Comparison of ENCODE assay signal across 9 cellular contexts in the genomic region with DNA sequence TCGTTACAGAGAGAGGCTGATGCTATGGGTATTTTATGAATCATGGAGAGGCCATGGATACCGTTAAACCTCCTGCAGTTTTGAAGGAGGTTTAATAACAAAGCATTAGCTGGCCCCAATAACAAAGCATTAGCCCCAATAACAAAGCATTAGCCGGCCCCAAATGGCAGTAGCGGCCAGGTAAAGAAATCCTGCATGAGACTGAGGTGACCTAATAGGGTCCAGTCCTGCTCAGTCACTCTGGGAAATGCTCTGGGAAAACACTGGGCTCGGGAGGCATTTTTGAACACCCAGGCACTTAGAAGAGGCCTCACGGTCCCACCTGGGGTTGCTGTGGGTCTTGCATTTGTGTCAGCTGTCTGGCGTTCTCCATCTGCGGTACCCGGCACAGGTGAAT. TPM values are rescaled to one million over a fixed set of nuclear protein-coding genes. Genes with fewer than 3 reads are reported as not detected.
DNase-seq lines count a peak whose midpoint lies in the region; ATAC-seq, FAIRE-seq and TF ChIP-seq lines count a peak whose summit lies in the region.
"Had no signal": no experiment of that assay in that cellular context is flagged by ENCODE, and none has a peak within 500 bp of the region (broad histone marks: within the 10 kb centered on the region; RNA-seq: fewer than 3 reads in every experiment).

No MANE protein-coding gene starts in this region.

- peaks cover 39% of the 10 kb centered on the region for H3K27me3 Mint-ChIP-seq in neural crest cell (ENCODE audit: low read depth)

- H3K4me3 ChIP-seq in BLaER1 = peak overlapping the region; percentile 74
- no peak overlapping the region for H3K4me3 ChIP-seq in KMS-11 (IDR thresholded peaks at IDR 0.05; ENCODE audit: insufficient read depth, low read depth, low read length)
- H3K4me3 ChIP-seq in H1 (ENCODE audit: extremely low read depth in 1 of 4, insufficient read depth in 2 of 4, low read depth in 3 of 4, low read length in 4 of 4) = peak overlapping the region; percentile 48 to 77 (median 70); a peak in 6 of 8 replicates
- no peak overlapping the region for H3K4me3 ChIP-seq in body of pancreas

- no peak overlapping the region for H2AK5ac ChIP-seq in H1 (ENCODE audit: low read depth, low read length)

- H3K36me3 Mint-ChIP-seq in neural crest cell (ENCODE audit: low read depth) = no peaks in the 10 kb centered on the region

- TF ChIP-seq RAD21 in H1 (IDR thresholded peaks at IDR 0.05 in 1 of 2, conservative IDR thresholded peaks at IDR 0.05 in 1 of 2; ENCODE audit: low read depth in 2 of 2, low read length in 2 of 2) = no peak

- no peak for TF ChIP-seq EP300 in H1 (IDR thresholded peaks at IDR 0.05; ENCODE audit: borderline replicate concordance in 1 of 2, low read depth in 2 of 2, low read length in 2 of 2)

- TF ChIP-seq POLR2A in H1 (IDR thresholded peaks at IDR 0.05; ENCODE audit: control extremely low read depth in 1 of 2, low read depth in 2 of 2, low read length in 2 of 2) (no peak), body of pancreas (IDR thresholded peaks at IDR 0.05) (no peak)

- H3K4me2 ChIP-seq in BLaER1 (peak overlapping the region; percentile 92), KMS-11 (no peak overlapping the region), H1 (ENCODE audit: insufficient read depth in 1 of 2, low read depth in 2 of 2, low read length in 2 of 2) (peak overlapping the region; percentile 74 to 98; a peak in 3 of 4 replicates)

- H3K9ac ChIP-seq in BLaER1 (peak overlapping the region; percentile 85; the same call in 1 of the 2 replicates), KMS-11 (no peak overlapping the region; the same call in 1 of the 2 replicates), H1 (replicated peaks in 1 of 4; ENCODE audit: extremely low read depth in 1 of 4, low read depth in 3 of 4, low read length in 3 of 4) (no peak overlapping the region)

- no peak overlapping the region for H3K18ac ChIP-seq in H1 (ENCODE audit: extremely low read depth, low read length)

- H3K56ac ChIP-seq in H1 (replicated peaks; ENCODE audit: insufficient read length, low read depth, low read length) = no peak overlapping the region

- H3K27me3 ChIP-seq in BLaER1 (peaks cover 7% of the 10 kb centered on the region; the same call in 1 of the 2 replicates), KMS-11 (ENCODE audit: insufficient read depth, low read depth) (no peaks in the 10 kb centered on the region), H1 (replicated peaks in 1 of 4; ENCODE audit: control insufficient read depth in 3 of 4, extremely low read depth in 1 of 4, insufficient read depth in 3 of 4, low read length in 3 of 4) (peaks cover 12 to 43% (median 28%) of the 10 kb centered on the region in 4 experiments), body of pancreas (peaks cover 0 to 13% of the 10 kb centered on the region in 2 donors)

- H2BK15ac ChIP-seq in H1 (ENCODE audit: low read length) = peak overlapping the region; percentile 46; the same call in 1 of the 2 replicates

- H3K4me3 Mint-ChIP-seq in neural crest cell = peak overlapping the region; percentile 84

- H3K4me1 ChIP-seq in BLaER1 = peaks cover 34% of the 10 kb centered on the region
- H3K4me1 ChIP-seq in KMS-11 (ENCODE audit: low read depth, poor library complexity, severe bottlenecking) = peaks cover 7% of the 10 kb centered on the region
- 0 out of 7 replicates have a peak, but pooled peaks cover 0 to 5% (median under 1%) of the 10 kb centered on the region in 4 experiments for H3K4me1 ChIP-seq in H1 (replicated peaks in 1 of 4; ENCODE audit: control insufficient read depth in 3 of 4, insufficient read depth in 4 of 4, low read length in 3 of 4)
- H3K4me1 ChIP-seq in body of pancreas = peaks cover 13% of the 10 kb centered on the region

- H3K14ac ChIP-seq in H1 (ENCODE audit: insufficient read length) = no peak overlapping the region

- CTCF ChIA-PET in H1 (lab: Charles Lee; ENCODE audit: partially characterized antibody) = interaction anchor here (1.7 kb wide), 1 partner anchor 20 kb away, joined by 5 read pairs; no protein-coding TSS in a partner anchor

- H3K9me3 ChIP-seq in BLaER1 = no peaks in the 10 kb centered on the region
- no peaks in the 10 kb centered on the region for H3K9me3 ChIP-seq in H1 (ENCODE audit: insufficient read depth in 2 of 2, low read depth in 1 of 2, low read length in 1 of 2)
- no peaks in the 10 kb centered on the region for H3K9me3 ChIP-seq in body of pancreas

- peaks cover 10% of the 10 kb centered on the region for H3K4me1 Mint-ChIP-seq in neural crest cell

- intact Hi-C loops in body of pancreas (cut with DNase I) = no loop called here

- H2BK12ac ChIP-seq in H1 (ENCODE audit: low read depth, low read length) = no peak overlapping the region

- TF ChIP-seq CTCF in KMS-11 (conservative IDR thresholded peaks at IDR 0.05; ENCODE audit: low read depth, low read length) (no peak), H1 (IDR thresholded peaks at IDR 0.05; ENCODE audit: control extremely low read depth in 1 of 3, insufficient read depth in 1 of 3, low read depth in 1 of 3, low read length in 3 of 3) (no peak), neural crest cell (conservative IDR thresholded peaks at IDR 0.05) (no peak), body of pancreas (IDR thresholded peaks at IDR 0.05) (no peak)

- 81% methylated on average over 9 of the region's 9 CpGs; no CpG with 5 or more reads in 1 of the 2 experiments for WGBS in H1 (ENCODE audit: extremely low coverage in 1 of 2, insufficient coverage in 1 of 2, insufficient read length in 1 of 2, insufficient replicate concordance in 2 of 2, low coverage in 1 of 2, low lambda C conversion rate in 2 of 2, missing lambda C conversion rate in 1 of 2), 2 experiments
- WGBS in body of pancreas, 2 donors = 68 to 87% methylated on average over 9 of the region's 9 CpGs

- H3K23me2 ChIP-seq in H1 (ENCODE audit: low read depth, low read length) = peaks cover 14% of the 10 kb centered on the region; the same call in 1 of the 2 replicates

- H2BK20ac ChIP-seq in H1 (ENCODE audit: low read length) = 0 out of 2 replicates have a peak overlapping the region, but pooled peaks have one; percentile 61

- no peak overlapping the region for H4K91ac ChIP-seq in H1 (replicated peaks; ENCODE audit: insufficient read length, low read length)

- H3K27ac Mint-ChIP-seq in neural crest cell (ENCODE audit: unreplicated experiment) = no peak overlapping the region

- H3K79me1 ChIP-seq in H1 (ENCODE audit: low read depth, low read length) = no peaks in the 10 kb centered on the region

- no peak overlapping the region for H2BK5ac ChIP-seq in H1 (ENCODE audit: low read depth, low read length)

- no peak overlapping the region for H4K8ac ChIP-seq in H1 (ENCODE audit: extremely low read depth, insufficient read depth, low read length)

- H3K36me3 ChIP-seq in BLaER1 = no peaks in the 10 kb centered on the region
- H3K36me3 ChIP-seq in KMS-11 (ENCODE audit: insufficient read depth) = no peaks in the 10 kb centered on the region
- no peaks in the 10 kb centered on the region for H3K36me3 ChIP-seq in H1 (ENCODE audit: control insufficient read depth in 2 of 4, insufficient read depth in 4 of 4, low read length in 3 of 4)
- H3K36me3 ChIP-seq in body of pancreas (replicated peaks in 1 of 2; ENCODE audit: insufficient read depth in 1 of 2, low read depth in 2 of 2) = no peaks in the 10 kb centered on the region

- no peak for FAIRE-seq in H1 (lab: Jason Lieb, UNC)

- DNase-seq in H1 (ENCODE audit: low read depth in 1 of 2, low spot score in 2 of 2) (no peak), neural crest cell (ENCODE audit: low read depth, low spot score) (no peak), body of pancreas (no peak), foreskin melanocyte (no peak)
- DNase-seq: NCI-H187 treated with DMSO at 0.1 percent for 48 hours had no signal

- H2BK120ac ChIP-seq in H1 (replicated peaks; ENCODE audit: low read depth, low read length) = no peak overlapping the region

- POLR2A ChIA-PET in H1 (lab: Charles Lee; ENCODE audit: partially characterized antibody) = no interaction called here

- H3K4ac ChIP-seq in H1 (replicated peaks; ENCODE audit: insufficient read length, low read depth, low read length) = peak overlapping the region; percentile 23

- H3K27ac ChIP-seq in BLaER1 (no peak overlapping the region; the same call in 1 of the 2 replicates), KMS-11 (no peak overlapping the region), H1 (ENCODE audit: low read depth, low read length) (no peak overlapping the region), body of pancreas (peak overlapping the region in 1 of 4 donors; percentile 8)

- H3K9me3 Mint-ChIP-seq in neural crest cell = no peaks in the 10 kb centered on the region

- H4K20me1 ChIP-seq in BLaER1 (0 out of 2 replicates have a peak, but pooled peaks cover 14% of the 10 kb centered on the region), KMS-11 (ENCODE audit: insufficient read depth) (no peaks in the 10 kb centered on the region), H1 (replicated peaks in 1 of 2; ENCODE audit: control insufficient read depth in 1 of 2, insufficient read depth in 2 of 2, low read length in 2 of 2) (no peaks in the 10 kb centered on the region)

- H3K79me2 ChIP-seq in KMS-11 (ENCODE audit: insufficient read depth, low read depth) = no peaks in the 10 kb centered on the region
- no peaks in the 10 kb centered on the region for H3K79me2 ChIP-seq in H1 (ENCODE audit: control insufficient read depth in 1 of 2, insufficient read depth in 2 of 2, low read length in 2 of 2)

- H2AFZ ChIP-seq in KMS-11 (ENCODE audit: low read depth) (peak overlapping the region; percentile 73), H1 (ENCODE audit: low read length) (no peak overlapping the region)

- H4K5ac ChIP-seq in H1 (ENCODE audit: insufficient read length, low read depth, low read length) = no peak overlapping the region

- H3K23ac ChIP-seq in H1 (ENCODE audit: insufficient read length) = no peak overlapping the region

- ATAC-seq in body of pancreas = no peak
- no peak for ATAC-seq in GM19452 (IDR thresholded peaks at IDR 0.05; ENCODE audit: unreplicated experiment)
- no peak for ATAC-seq in HG02840 (IDR thresholded peaks at IDR 0.05; ENCODE audit: low FRiP score, unreplicated experiment)

TF ChIP-seq in H1, 55 proteins besides CTCF, POLR2A, EP300 and RAD21:
- TF ChIP-seq HDAC6 (IDR thresholded peaks at IDR 0.05; ENCODE audit: low read depth, low read length) = no peak
- TF ChIP-seq JUND (IDR thresholded peaks at IDR 0.05; ENCODE audit: low read length) = no peak
- TF ChIP-seq RXRA (IDR thresholded peaks at IDR 0.05; ENCODE audit: insufficient read depth, low read depth, low read length) = no peak
- no peak for TF ChIP-seq POLR2AphosphoS5 (IDR thresholded peaks at IDR 0.05; ENCODE audit: low read depth, low read length)
TF ChIP-seq in H1: peak in this region for 0.

RNA-seq across cellular contexts. Expression of gene RIN3, which starts 0.8 kb away (rescaled TPM):
- 1.5 and 1.9 TPM in 2 replicates for total RNA-seq in H1 (2021; fragmentation: NEBNext Ultra II Directional; extraction: Animal tissue kit (Norgen Biotek cat#: 25700))
- 0.59 and 0.78 TPM in 2 replicates for polyA plus RNA-seq in H1 (2011; rRNA removed)
- polyA plus RNA-seq in H1 (2011; cell fraction: cytosol; rRNA removed) = 0.40 TPM
- polyA plus RNA-seq in H1 (2011; cell fraction: nucleus; rRNA removed) = 1.1 TPM
- 1.1 to 2.2 TPM (median 1.5 TPM) in 4 replicates for polyA plus RNA-seq in H1 (2012, experiment 1 of 2)
- polyA plus RNA-seq in H1 (2012, experiment 2 of 2) = 1.4 TPM
- 1.7 TPM for polyA plus RNA-seq in H1 (2013, experiment 1 of 2)
- 1.4 TPM for polyA plus RNA-seq in H1 (2013, experiment 2 of 2)
- 1.3 and 1.4 TPM in 2 replicates for polyA minus RNA-seq in H1 (2011; rRNA and poly(A)+ RNA removed)
- polyA minus RNA-seq in H1 (2011; cell fraction: cytosol; rRNA and poly(A)+ RNA removed) = 1.1 TPM
- 3.5 TPM for polyA minus RNA-seq in H1 (2011; cell fraction: nucleus; rRNA and poly(A)+ RNA removed)
- total RNA-seq in neural crest cell (12.1 and 12.7 TPM in 2 replicates), body of pancreas (1 to 10 TPM; 2.6 to 3.3 TPM)

Comparison
In these comparisons a context has a peak if more than half of its experiments do, and no peak if none do; other contexts are left out.
1. H3K4me3 ChIP-seq: peak in BLaER1 (single experiment) and H1 (4 of 4); none in KMS-11 (single experiment) and body of pancreas (0 of 2).